18 cellular contexts compared by ENCODE assay signal in genomic region chr12:119528241-119528640, GRCh38.
DNase-seq lines count a peak whose midpoint lies in the region; ATAC-seq and TF ChIP-seq lines count a peak whose summit lies in the region.
"Had no signal": no experiment of that assay in that cellular context is flagged by ENCODE, and none has a peak within 500 bp of the region (broad histone marks: within the 10 kb centered on the region; RNA-seq: fewer than 3 reads in every experiment).

No MANE protein-coding gene starts in this region.

- H3K4me3 Mint-ChIP-seq in HFFc6, result no peak overlapping the region
- H3K4me3 Mint-ChIP-seq: activated naive CD8-positive, alpha-beta T cell treated with anti-CD3 and anti-CD28 coated beads, Interleukin-2, amount 50 U/mL, for 24 hours; activated T-cell treated with anti-CD3 and anti-CD28 coated beads, Interleukin-2, amount 50 U/mL, for 4 hours; CD8-positive, alpha-beta memory T cell had no signal

- in situ Hi-C loops in T47D (cut with HindIII; ENCODE audit: low pct_unique_long_range_greater_than_20kb, low sequenced_read_pairs) (no loop called here), mammary epithelial cell (cut with MboI; ENCODE audit: low sequenced_read_pairs in 2 of 2) (loop anchor here in 1 of 2 donors (25.0 kb wide), 1 partner anchor 1116 kb away; no protein-coding TSS in a partner anchor)

- H3K9me3 ChIP-seq in mammary epithelial cell (replicated peaks; ENCODE audit: insufficient read depth, low read length) (peaks cover 2% of the 10 kb centered on the region), hepatocyte (ENCODE audit: low read depth) (no peaks in the 10 kb centered on the region)

- CTCF ChIA-PET in mammary epithelial cell (lab: Charles Lee; ENCODE audit: low non-redundant PET), result no interaction called here

- H2AFZ ChIP-seq in mammary epithelial cell (ENCODE audit: low read depth, low read length) (no peak overlapping the region), hepatocyte (no peak overlapping the region)

- H3K36me3 Mint-ChIP-seq in HFFc6 (ENCODE audit: low read depth), result no peaks in the 10 kb centered on the region
- H3K36me3 Mint-ChIP-seq: CD8-positive, alpha-beta memory T cell had no signal

- H3K79me2 ChIP-seq in mammary epithelial cell (ENCODE audit: insufficient read depth, low read length) (no peaks in the 10 kb centered on the region), hepatocyte (no peaks in the 10 kb centered on the region)

- H3K9me2 ChIP-seq in hepatocyte (replicated peaks; ENCODE audit: insufficient read depth), result no peaks in the 10 kb centered on the region

- intact Hi-C loops in mammary epithelial cell (cut with micrococcal nuclease), result no loop called here

- H3K9me3 Mint-ChIP-seq in HFFc6, result peaks cover 37% of the 10 kb centered on the region
- H3K9me3 Mint-ChIP-seq: activated T-cell treated with anti-CD3 and anti-CD28 coated beads, Interleukin-2, amount 50 U/mL, for 4 hours had no signal

- no peak overlapping the region for H3K4me2 ChIP-seq in mammary epithelial cell (ENCODE audit: insufficient read depth, low read depth, low read length)
- H3K4me2 ChIP-seq in hepatocyte, result no peak overlapping the region
- H3K4me2 ChIP-seq: smooth muscle cell had no signal

- H3K4me1 Mint-ChIP-seq in HFFc6 (ENCODE audit: low read depth), result no peaks in the 10 kb centered on the region
- H3K4me1 Mint-ChIP-seq: activated naive CD8-positive, alpha-beta T cell treated with anti-CD3 and anti-CD28 coated beads, Interleukin-2, amount 50 U/mL, for 24 hours; CD8-positive, alpha-beta memory T cell had no signal

- H3K27ac ChIP-seq in mammary epithelial cell (ENCODE audit: insufficient read depth, low read depth, low read length) (no peak overlapping the region), hepatocyte (no peak overlapping the region)
- H3K27ac ChIP-seq: esophagus muscularis mucosa had no signal

- H3K9ac ChIP-seq in mammary epithelial cell (ENCODE audit: insufficient read depth, low read length), result no peak overlapping the region

- ATAC-seq in HG03139 (IDR thresholded peaks at IDR 0.05; ENCODE audit: unreplicated experiment), result no peak
- ATAC-seq: activated naive CD8-positive, alpha-beta T cell treated with anti-CD3 and anti-CD28 coated beads, Interleukin-2, amount 50 U/mL, for 24 hours; activated T-cell treated with anti-CD3 and anti-CD28 coated beads, Interleukin-2, amount 50 U/mL, for 4 hours had no signal

- no TSS peak for BruUV-seq in mammary epithelial cell (replicated peaks; lab: Mats Ljungman, UMichigan)

- H3K4me3 ChIP-seq in mammary epithelial cell (replicated peaks in 1 of 3; ENCODE audit: insufficient read depth in 1 of 3, low read depth in 2 of 3, low read length in 3 of 3) (no peak overlapping the region), hepatocyte (no peak overlapping the region)
- H3K4me3 ChIP-seq: esophagus muscularis mucosa, smooth muscle cell had no signal

- H3K4me1 ChIP-seq in mammary epithelial cell (ENCODE audit: insufficient read depth, low read length) (no peaks in the 10 kb centered on the region), hepatocyte (ENCODE audit: insufficient read depth) (no peaks in the 10 kb centered on the region)
- H3K4me1 ChIP-seq: esophagus muscularis mucosa had no signal

- H3K36me3 ChIP-seq in mammary epithelial cell (ENCODE audit: insufficient read depth, low read length) (no peaks in the 10 kb centered on the region), hepatocyte (replicated peaks; ENCODE audit: insufficient read depth, low read depth) (no peaks in the 10 kb centered on the region)
- H3K36me3 ChIP-seq: esophagus muscularis mucosa had no signal

- H3K27me3 ChIP-seq in mammary epithelial cell (ENCODE audit: insufficient read depth, low read length), result no peaks in the 10 kb centered on the region
- H3K27me3 ChIP-seq in hepatocyte, result no peaks in the 10 kb centered on the region

- dilution Hi-C loops in mammary epithelial cell (cut with HindIII; ENCODE audit: low sequenced_read_pairs), result no loop called here

- TF ChIP-seq CTCF in mammary epithelial cell (conservative IDR thresholded peaks at IDR 0.05 in 1 of 2, IDR thresholded peaks at IDR 0.05 in 1 of 2; ENCODE audit: extremely low read depth in 1 of 2, insufficient read depth in 1 of 2, low read depth in 1 of 2, low read length in 2 of 2), result no peak
- no peak for TF ChIP-seq CTCF in hepatocyte (IDR thresholded peaks at IDR 0.05; ENCODE audit: poor library complexity)
- no peak for TF ChIP-seq CTCF in HFFc6 (IDR thresholded peaks at IDR 0.05)

- no peaks in the 10 kb centered on the region for H3K27me3 Mint-ChIP-seq in HFFc6 (ENCODE audit: insufficient read depth)

- WGBS in mammary epithelial cell (ENCODE audit: low coverage, missing lambda C conversion rate), result 0% methylated on average over 1 of the region's 1 CpG
- 26% methylated on average over 1 of the region's 1 CpG for WGBS in hepatocyte (ENCODE audit: low lambda C conversion rate, missing lambda C conversion rate)

- H3K27ac Mint-ChIP-seq in HFFc6, result no peak overlapping the region
- H3K27ac Mint-ChIP-seq: activated naive CD8-positive, alpha-beta T cell treated with anti-CD3 and anti-CD28 coated beads, Interleukin-2, amount 50 U/mL, for 24 hours; CD8-positive, alpha-beta memory T cell had no signal

- no peaks in the 10 kb centered on the region for H4K20me1 ChIP-seq in mammary epithelial cell (ENCODE audit: insufficient read depth, low read length)
- H4K20me1 ChIP-seq in hepatocyte (ENCODE audit: insufficient read depth, poor library complexity, severe bottlenecking), result no peaks in the 10 kb centered on the region

- DNase-seq in T47D (ENCODE audit: low read depth in 1 of 2, low spot score in 1 of 2) (peak; percentile 49 to 66), mammary epithelial cell (no peak), SW480 (ENCODE audit: low spot score) (peak; percentile 23), hepatocyte (ENCODE audit: low spot score) (peak; percentile 67), HFFc6 (no peak), medulla oblongata (ENCODE audit: extremely low spot score) (no peak), NCI-H69 (lab: John Stamatoyannopoulos, UW) (no peak)
- DNase-seq: activated CD4-positive, alpha-beta T cell treated with anti-CD3 and anti-CD28 coated beads, Interleukin-2, amount 50 U/mL, for 1 hour; activated naive CD8-positive, alpha-beta T cell treated with anti-CD3 and anti-CD28 coated beads, Interleukin-2, amount 50 U/mL, for 24 hours; activated T-cell treated with anti-CD3 and anti-CD28 coated beads, Interleukin-2, amount 50 U/mL, for 4 hours; CD8-positive, alpha-beta memory T cell; mesenchymal stem cell; NCI-H1048; occipital lobe; stimulated activated naive CD4-positive, alpha-beta T cell treated with Interleukin-2 at 50 U/mL for 16 hours had no signal

Comparison
In these comparisons a context has a peak if more than half of its experiments do, and no peak if none do; other contexts are left out.
1. DNase-seq: peak in T47D (2 of 2), SW480 (single experiment) and hepatocyte (single experiment); none in mammary epithelial cell (single experiment), HFFc6 (single experiment), medulla oblongata (single experiment) and NCI-H69 (single experiment).